Comparison of ENCODE assay signal across 13 cellular contexts in the genomic region with DNA sequence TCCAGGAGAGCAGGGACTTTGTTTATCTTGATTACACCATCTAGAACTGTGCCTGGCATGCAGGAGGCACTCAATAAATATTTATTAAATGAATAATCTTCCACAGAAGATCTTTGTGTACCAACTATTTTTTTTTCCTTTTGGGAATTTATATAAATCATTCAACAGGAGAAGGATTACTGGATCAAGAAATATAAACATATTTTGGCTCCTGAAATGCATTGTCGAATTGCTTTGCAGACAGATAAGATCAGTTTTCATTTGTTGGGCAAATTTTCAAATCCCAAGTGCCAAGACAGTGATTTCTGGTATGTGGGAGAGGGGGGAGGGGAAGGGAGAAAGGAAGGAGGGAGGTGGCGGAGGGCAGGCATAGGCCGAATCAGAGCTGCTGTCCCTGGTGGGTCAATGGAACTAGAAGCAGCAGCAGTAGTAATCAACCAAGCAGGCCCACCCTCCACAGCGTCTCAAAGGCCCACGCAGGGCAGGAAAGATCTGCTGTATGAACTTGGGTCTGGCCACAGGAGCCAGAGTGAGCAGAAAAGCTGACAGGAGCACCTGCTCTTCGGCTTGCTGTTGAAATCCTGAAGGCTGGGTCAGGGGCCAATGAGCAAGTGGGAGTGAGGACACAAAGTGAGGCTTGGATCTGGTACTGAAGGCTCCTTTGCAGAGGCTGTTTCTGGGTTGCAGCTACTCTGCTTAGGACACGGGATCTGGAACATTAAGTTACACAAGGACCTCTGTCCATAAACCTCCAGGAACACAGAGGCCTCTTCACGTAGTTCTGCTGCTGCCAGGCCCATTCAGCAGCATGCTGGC. TPM values are rescaled to one million over a fixed set of nuclear protein-coding genes. Genes with fewer than 3 reads are reported as not detected.
DNase-seq lines count a peak whose midpoint lies in the region; ATAC-seq and TF ChIP-seq lines count a peak whose summit lies in the region.
"Had no signal": no experiment of that assay in that cellular context is flagged by ENCODE, and none has a peak within 500 bp of the region (broad histone marks: within the 10 kb centered on the region; RNA-seq: fewer than 3 reads in every experiment).

No MANE protein-coding gene starts in this region.

- no peak overlapping the region for H3K27ac Mint-ChIP-seq in activated CD4-positive, alpha-beta T cell treated with anti-CD3 and anti-CD28 coated beads, Interleukin-2, amount 10 ng/mL, durations not matched to agents 24 days and 14 days
- no peak overlapping the region for H3K27ac Mint-ChIP-seq in stimulated activated naive CD8-positive, alpha-beta T cell treated with anti-CD3 and anti-CD28 coated beads, Interleukin-15, amount 100 ng/mL, for 72 hours
- H3K27ac Mint-ChIP-seq: activated T-helper 17 cell treated with anti-CD3 and anti-CD28 coated beads, Interleukin-2, amount 50 U/mL, for 72 hours; naive B cell had no signal

- H3K27me3 ChIP-seq in heart left ventricle = no peaks in the 10 kb centered on the region
- no peaks in the 10 kb centered on the region for H3K27me3 ChIP-seq in aorta (ENCODE audit: control insufficient read depth in 1 of 2, insufficient read depth in 2 of 2, low read length in 1 of 2)

- ATAC-seq in heart left ventricle (peak; percentile 16 to 67 (median 33)), omental fat pad (ENCODE audit: low FRiP score) (peak; percentile 27), aorta (ENCODE audit: low FRiP score) (peak; percentile 70), GM19463 (IDR thresholded peaks at IDR 0.05; ENCODE audit: unreplicated experiment) (no peak)
- ATAC-seq in stimulated activated naive CD8-positive, alpha-beta T cell treated with anti-CD3 and anti-CD28 coated beads, Interleukin-15, amount 100 ng/mL, for 72 hours = no peak
- ATAC-seq: activated T-helper 17 cell treated with anti-CD3 and anti-CD28 coated beads, Interleukin-2, amount 50 U/mL, for 72 hours had no signal

- H3K4me3 ChIP-seq in heart left ventricle (no peak overlapping the region), aorta (ENCODE audit: low read length in 2 of 2) (no peak overlapping the region)

- TF ChIP-seq CTCF in heart left ventricle (IDR thresholded peaks at IDR 0.05) = no peak
- no peak for TF ChIP-seq CTCF in omental fat pad (IDR thresholded peaks at IDR 0.05)
- no peak for TF ChIP-seq CTCF in GM13976 (IDR thresholded peaks at IDR 0.05; ENCODE audit: borderline replicate concordance, control extremely low read depth, extremely low read depth, insufficient read depth, missing control alignments)

- H3K4me1 ChIP-seq in heart left ventricle (peaks cover 0 to 22% (median 6%) of the 10 kb centered on the region in 12 donors), aorta (ENCODE audit: control insufficient read depth in 1 of 2, insufficient read depth in 2 of 2, low read length in 2 of 2) (peaks cover 4 to 5% of the 10 kb centered on the region in 2 donors)

- H3K9me3 Mint-ChIP-seq in activated CD4-positive, alpha-beta T cell treated with anti-CD3 and anti-CD28 coated beads, Interleukin-2, amount 10 ng/mL, durations not matched to agents 24 days and 14 days = no peaks in the 10 kb centered on the region
- H3K9me3 Mint-ChIP-seq in stimulated activated naive CD8-positive, alpha-beta T cell treated with anti-CD3 and anti-CD28 coated beads, Interleukin-15, amount 100 ng/mL, for 72 hours = no peaks in the 10 kb centered on the region
- H3K9me3 Mint-ChIP-seq: activated T-helper 17 cell treated with anti-CD3 and anti-CD28 coated beads, Interleukin-2, amount 50 U/mL, for 72 hours had no signal

- H3K36me3 Mint-ChIP-seq in activated CD4-positive, alpha-beta T cell treated with anti-CD3 and anti-CD28 coated beads, Interleukin-2, amount 10 ng/mL, durations not matched to agents 24 days and 14 days (ENCODE audit: low read depth) = no peaks in the 10 kb centered on the region
- H3K36me3 Mint-ChIP-seq: naive B cell had no signal

- H3K36me3 ChIP-seq in heart left ventricle (no peaks in the 10 kb centered on the region), aorta (ENCODE audit: control insufficient read depth in 1 of 2, insufficient read depth in 2 of 2, low read length in 1 of 2) (no peaks in the 10 kb centered on the region)

- no peaks in the 10 kb centered on the region for H3K9me3 ChIP-seq in heart left ventricle
- H3K9me3 ChIP-seq in aorta (ENCODE audit: control insufficient read depth, low read length) = no peaks in the 10 kb centered on the region

- H3K4me1 Mint-ChIP-seq in activated CD4-positive, alpha-beta T cell treated with anti-CD3 and anti-CD28 coated beads, Interleukin-2, amount 10 ng/mL, durations not matched to agents 24 days and 14 days = peaks cover 4% of the 10 kb centered on the region
- H3K4me1 Mint-ChIP-seq in stimulated activated naive CD8-positive, alpha-beta T cell treated with anti-CD3 and anti-CD28 coated beads, Interleukin-15, amount 100 ng/mL, for 72 hours = peaks cover 15% of the 10 kb centered on the region
- H3K4me1 Mint-ChIP-seq: activated T-helper 17 cell treated with anti-CD3 and anti-CD28 coated beads, Interleukin-2, amount 50 U/mL, for 72 hours had no signal

- peak; percentile 49 for DNase-seq in activated CD4-positive, alpha-beta T cell treated with anti-CD3 and anti-CD28 coated beads, Interleukin-2, amount 10 ng/mL, durations not matched to agents 24 days and 14 days
- DNase-seq in activated CD4-positive, alpha-beta T cell treated with anti-CD3 and anti-CD28 coated beads for 48 hours = no peak
- DNase-seq in heart left ventricle (no peak), omental fat pad (ENCODE audit: low spot score) (no peak), aorta (peak in 1 of 2 donors; percentile 64), GM13976 (ENCODE audit: low spot score) (no peak)
- DNase-seq in stimulated activated naive CD8-positive, alpha-beta T cell treated with anti-CD3 and anti-CD28 coated beads, Interleukin-15, amount 100 ng/mL, for 72 hours = no peak
- DNase-seq: activated CD4-positive, alpha-beta T cell treated with anti-CD3 and anti-CD28 coated beads for 1 hour; naive B cell; NCI-H187 treated with DMSO at 0.1 percent for 48 hours; SIG-M5 had no signal

- H3K27me3 Mint-ChIP-seq in activated CD4-positive, alpha-beta T cell treated with anti-CD3 and anti-CD28 coated beads, Interleukin-2, amount 10 ng/mL, durations not matched to agents 24 days and 14 days = peaks cover 5% of the 10 kb centered on the region
- no peaks in the 10 kb centered on the region for H3K27me3 Mint-ChIP-seq in stimulated activated naive CD8-positive, alpha-beta T cell treated with anti-CD3 and anti-CD28 coated beads, Interleukin-15, amount 100 ng/mL, for 72 hours
- H3K27me3 Mint-ChIP-seq: activated T-helper 17 cell treated with anti-CD3 and anti-CD28 coated beads, Interleukin-2, amount 50 U/mL, for 72 hours had no signal

- in situ Hi-C loops in GM13976 (cut with MboI; ENCODE audit: low sequenced_read_pairs, unreplicated experiment) = no loop called here

- H3K27ac ChIP-seq in heart left ventricle (peak overlapping the region in 6 of 12 donors; percentile 21 to 45 (median 36)), aorta (ENCODE audit: low read depth in 1 of 2, low read length in 2 of 2) (peak overlapping the region; percentile 71 to 99)

- 49 to 60% (median 54%) methylated on average over 8 of the region's 8 CpGs for WGBS in heart left ventricle, 4 donors
- WGBS in aorta, 2 donors = 5 to 8% methylated on average over 8 of the region's 8 CpGs

- no peak for TF ChIP-seq POLR2A in heart left ventricle (IDR thresholded peaks at IDR 0.05)

- no peak overlapping the region for H3K4me3 Mint-ChIP-seq in activated CD4-positive, alpha-beta T cell treated with anti-CD3 and anti-CD28 coated beads, Interleukin-2, amount 10 ng/mL, durations not matched to agents 24 days and 14 days
- H3K4me3 Mint-ChIP-seq in stimulated activated naive CD8-positive, alpha-beta T cell treated with anti-CD3 and anti-CD28 coated beads, Interleukin-15, amount 100 ng/mL, for 72 hours = no peak overlapping the region
- H3K4me3 Mint-ChIP-seq: activated T-helper 17 cell treated with anti-CD3 and anti-CD28 coated beads, Interleukin-2, amount 50 U/mL, for 72 hours; naive B cell had no signal

- intact Hi-C loops in activated CD4-positive, alpha-beta T cell treated with anti-CD3 and anti-CD28 coated beads, Interleukin-2, amount 10 ng/mL, durations not matched to agents 24 days and 14 days (cut with micrococcal nuclease) = no loop called here
- intact Hi-C loops in heart left ventricle (cut with DNase I) (no loop called here), aorta (cut with DNase I) (no loop called here)

RNA-seq across cellular contexts. Expression of a gene that starts 15.8 kb away (rescaled TPM):
- 164 and 166 TPM in 2 replicates for total RNA-seq in activated CD4-positive, alpha-beta T cell treated with anti-CD3 and anti-CD28 coated beads, Interleukin-2, amount 10 ng/mL, durations not matched to agents 24 days and 14 days
- 1 to 10 TPM in 7 of 9 donors, under 1 TPM in 2; 0.93 to 7.8 (median 1.8) TPM for total RNA-seq in heart left ventricle
- 1 to 10 TPM; 1.7 to 2.4 TPM for polyA plus RNA-seq in heart left ventricle
- 1 to 10 TPM; 3.0 to 9.0 (median 6.1) TPM for total RNA-seq in omental fat pad
- 10 to 100 TPM; 19.8 to 25.7 TPM for total RNA-seq in aorta
- polyA plus RNA-seq in aorta = 10 to 100 TPM; 10.5 to 43.3 TPM

Comparison
In these comparisons a context has a peak if more than half of its experiments do, and no peak if none do; other contexts are left out.
1. ATAC-seq: peak in heart left ventricle (4 of 4), omental fat pad (single experiment) and aorta (single experiment); none in GM19463 (single experiment) and stimulated activated naive CD8-positive, alpha-beta T cell treated with anti-CD3 and anti-CD28 coated beads, Interleukin-15, amount 100 ng/mL, for 72 hours (single experiment).